24 cellular contexts compared by ENCODE assay signal in genomic region chr10:19892677-19893076, GRCh38.
"Had no signal": no experiment of that assay in that cellular context is flagged by ENCODE, and none has a peak within 500 bp of the region (broad histone marks: within the 10 kb centered on the region; RNA-seq: fewer than 3 reads in every experiment).

No MANE protein-coding gene starts in this region.

- H3K36me3 ChIP-seq: MG63, SJSA1 had no signal

- H3K4me1 ChIP-seq: SJSA1 had no signal

- FAIRE-seq: RCC 7860 had no signal

- H3K27ac ChIP-seq: SJSA1, SK-N-MC had no signal

- DNase-seq: IMR-90, Karpas-422, KG1, MG63, NCI-H1092, NCI-H1105 treated with DMSO at 0.1 percent for 48 hours, NCI-H1417 treated with DMSO at 0.1 percent for 48 hours, NCI-H146, NCI-H1694 treated with DMSO at 0.1 percent for 48 hours, NCI-H1930, NCI-H2081 treated with DMSO at 0.1 percent for 48 hours, NCI-H2171, NCI-H226, NCI-H446, NCI-H510A, NCI-H524 treated with DMSO at 0.1 percent for 48 hours, NCI-H69, NCI-H774, Right ventricle myocardium superior, RPMI8226, SIG-M5 had no signal

- H3K4me3 ChIP-seq: MG63, SJSA1, SK-N-MC had no signal

- H3K9me3 ChIP-seq: MG63 had no signal

- H3K27me3 ChIP-seq: MG63, SJSA1 had no signal
